ENCODE assay signal across 21 cellular contexts in the genomic region with DNA sequence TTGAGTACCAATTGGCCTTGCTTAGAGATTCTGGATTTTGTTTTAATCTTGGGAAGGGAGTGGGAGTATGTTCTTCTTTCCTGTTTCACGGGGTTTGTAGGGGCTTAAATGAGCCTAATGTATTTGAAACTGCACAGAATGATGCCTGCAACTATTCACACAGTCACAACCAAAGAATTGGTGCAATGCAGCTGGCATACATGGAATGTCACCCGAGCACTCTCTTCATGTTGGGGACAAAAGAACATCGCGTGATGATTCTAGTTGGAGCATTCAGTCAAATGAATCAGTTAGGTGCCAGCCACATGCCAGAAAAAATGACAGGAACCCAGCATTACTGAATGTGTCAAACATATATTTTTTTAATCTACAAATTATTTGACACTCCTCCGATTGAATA. TPM values are rescaled to one million over a fixed set of nuclear protein-coding genes. Genes with fewer than 3 reads are reported as not detected.
DNase-seq lines count a peak whose midpoint lies in the region; ATAC-seq, FAIRE-seq and TF ChIP-seq lines count a peak whose summit lies in the region.
"Had no signal": no experiment of that assay in that cellular context is flagged by ENCODE, and none has a peak within 500 bp of the region (broad histone marks: within the 10 kb centered on the region; RNA-seq: fewer than 3 reads in every experiment).

No MANE protein-coding gene starts in this region.

- H3K27me3 ChIP-seq in astrocyte (ENCODE audit: insufficient read depth, low read length) (no peaks in the 10 kb centered on the region), sigmoid colon (no peaks in the 10 kb centered on the region)
- H3K27me3 ChIP-seq: Peyer's patch, testis had no signal

- POLR2A ChIA-PET in A549 (lab: Yijun Ruan, JAX): no interaction called here

- H3K4me2 ChIP-seq in A549 (peak overlapping the region; percentile 63; the same call in 1 of the 3 replicates), astrocyte (ENCODE audit: low read length) (no peak overlapping the region)

- no peak overlapping the region for H2AFZ ChIP-seq in astrocyte (ENCODE audit: low read depth, low read length)

- TF ChIP-seq RAD21 in A549 (conservative IDR thresholded peaks at IDR 0.05 in 1 of 2, IDR thresholded peaks at IDR 0.05 in 1 of 2): no peak

- no peak overlapping the region for H3K9ac ChIP-seq in astrocyte (ENCODE audit: low read length)

- TF ChIP-seq EP300 in A549 (IDR thresholded peaks at IDR 0.05): no peak
- TF ChIP-seq EP300 in sigmoid colon (IDR thresholded peaks at IDR 0.05): no peak

- H3K4me3 Mint-ChIP-seq in astrocyte (ENCODE audit: unreplicated experiment): peak overlapping the region; percentile 43
- H3K4me3 Mint-ChIP-seq: activated CD4-positive, alpha-beta T cell treated with anti-CD3 and anti-CD28 coated beads, Interleukin-2, amount 10 ng/mL, durations not matched to agents 24 days and 14 days; CD4-positive, alpha-beta T cell had no signal

- H3K4me1 ChIP-seq in A549 (peaks cover 55% of the 10 kb centered on the region), astrocyte (ENCODE audit: insufficient read depth, low read length) (peaks cover 40% of the 10 kb centered on the region), sigmoid colon (peaks cover 0 to 99% (median 82%) of the 10 kb centered on the region in 4 donors)

- no peaks in the 10 kb centered on the region for H3K27me3 Mint-ChIP-seq in astrocyte (ENCODE audit: low read depth, unreplicated experiment)

- H3K27ac Mint-ChIP-seq in astrocyte (ENCODE audit: unreplicated experiment): no peak overlapping the region
- H3K27ac Mint-ChIP-seq: activated CD4-positive, alpha-beta T cell treated with anti-CD3 and anti-CD28 coated beads, Interleukin-2, amount 10 ng/mL, durations not matched to agents 24 days and 14 days; CD4-positive, alpha-beta T cell had no signal

- no peaks in the 10 kb centered on the region for H3K9me3 ChIP-seq in A549
- H3K9me3 ChIP-seq in astrocyte (ENCODE audit: insufficient read depth, low read depth, low read length): no peaks in the 10 kb centered on the region
- H3K9me3 ChIP-seq in sigmoid colon: no peaks in the 10 kb centered on the region
- H3K9me3 ChIP-seq: Peyer's patch, testis had no signal

- no peak overlapping the region for H3K4me3 ChIP-seq in A549
- H3K4me3 ChIP-seq in astrocyte (ENCODE audit: insufficient read depth, low read depth, low read length): no peak overlapping the region
- no peak overlapping the region for H3K4me3 ChIP-seq in sigmoid colon
- H3K4me3 ChIP-seq: Peyer's patch, testis had no signal

- H4K20me1 ChIP-seq in astrocyte (ENCODE audit: insufficient read depth, low read length): peaks cover 59% of the 10 kb centered on the region

- no peak for TF ChIP-seq POLR2A in A549 (IDR thresholded peaks at IDR 0.05; ENCODE audit: low read length)
- no peak for TF ChIP-seq POLR2A in sigmoid colon (IDR thresholded peaks at IDR 0.05)

- CTCF ChIA-PET in A549 (lab: Yijun Ruan, JAX): interaction anchor here (1.2 to 3.0 kb wide), 2 partner anchors 10 to 35 kb away, joined by 3 to 12 read pairs; no protein-coding TSS in a partner anchor

- H3K4me1 Mint-ChIP-seq in astrocyte (ENCODE audit: low read depth, unreplicated experiment): peaks cover 86% of the 10 kb centered on the region
- H3K4me1 Mint-ChIP-seq: activated CD4-positive, alpha-beta T cell treated with anti-CD3 and anti-CD28 coated beads, Interleukin-2, amount 10 ng/mL, durations not matched to agents 24 days and 14 days had no signal

- H3K36me3 ChIP-seq in astrocyte (ENCODE audit: insufficient read depth, low read length) (peaks cover 4% of the 10 kb centered on the region), sigmoid colon (no peaks in the 10 kb centered on the region)
- H3K36me3 ChIP-seq: Peyer's patch had no signal

- H3K9me3 Mint-ChIP-seq in astrocyte (ENCODE audit: unreplicated experiment): no peaks in the 10 kb centered on the region
- H3K9me3 Mint-ChIP-seq: activated CD4-positive, alpha-beta T cell treated with anti-CD3 and anti-CD28 coated beads, Interleukin-2, amount 10 ng/mL, durations not matched to agents 24 days and 14 days; CD4-positive, alpha-beta T cell had no signal

- ATAC-seq in A549 (no peak), GM18502 (IDR thresholded peaks at IDR 0.05; ENCODE audit: poor library complexity, unreplicated experiment) (no peak)

- peaks cover 8% of the 10 kb centered on the region for H3K36me3 Mint-ChIP-seq in astrocyte (ENCODE audit: low read depth, unreplicated experiment)

- peaks cover 100% of the 10 kb centered on the region for H3K79me2 ChIP-seq in astrocyte (ENCODE audit: insufficient read depth, low read length)

- DNase-seq in A549 (ENCODE audit: low read depth in 1 of 2, low spot score in 1 of 2) (no peak), astrocyte (ENCODE audit: low read depth) (no peak), islet precursor cell (peak; percentile 59), sigmoid colon (no peak), 8988T (no peak), NCI-H1436 treated with DMSO at 0.1 percent for 48 hours (lab: John Stamatoyannopoulos, UW) (no peak)
- no peak for DNase-seq in activated CD4-positive, alpha-beta T cell treated with anti-CD3 and anti-CD28 coated beads, Interleukin-2, amount 50 U/mL, for 48 hours
- DNase-seq: activated CD4-positive, alpha-beta T cell treated with anti-CD3 and anti-CD28 coated beads, Interleukin-2, amount 10 ng/mL, durations not matched to agents 24 days and 14 days; activated CD8-positive, alpha-beta memory T cell treated with anti-CD3 and anti-CD28 coated beads, Interleukin-2, amount 50 U/mL, for 48 hours; activated effector memory CD4-positive, alpha-beta T cell treated with anti-CD3 and anti-CD28 coated beads, Interleukin-2, amount 50 U/mL, for 16 hours; CD4-positive, alpha-beta T cell; central memory CD4-positive, alpha-beta T cell; effector CD8-positive, alpha-beta T cell; NCI-H1417 treated with DMSO at 0.1 percent for 48 hours; NCI-H2171 treated with DMSO at 0.1 percent for 48 hours; occipital lobe; Peyer's patch; stimulated activated CD4-positive, alpha-beta T cell treated with anti-CD3 and anti-CD28 coated beads, Interleukin-4, amount 100 ng/mL, for 4 hours; testis had no signal

- H3K27ac ChIP-seq in A549: peak overlapping the region; percentile 50 to 75; a peak in 4 of 6 replicates
- H3K27ac ChIP-seq in astrocyte (ENCODE audit: low read depth, low read length): peak overlapping the region; percentile 28
- peak overlapping the region; percentile 61 to 80 (median 72) for H3K27ac ChIP-seq in sigmoid colon
- H3K27ac ChIP-seq: testis had no signal

- TF ChIP-seq CTCF in A549 (IDR thresholded peaks at IDR 0.05): no peak; the same call in 2 of the 3 replicates
- TF ChIP-seq CTCF in astrocyte (IDR thresholded peaks at IDR 0.05; ENCODE audit: insufficient read depth, low read depth, low read length): no peak
- no peak for TF ChIP-seq CTCF in sigmoid colon (IDR thresholded peaks at IDR 0.05)

- FAIRE-seq in A549 (lab: Jason Lieb, UNC) (no peak), astrocyte (lab: Jason Lieb, UNC) (no peak)
- FAIRE-seq: TTC549 had no signal

- intact Hi-C loops in sigmoid colon (cut with DNase I): no loop called here

- WGBS in A549 (ENCODE audit: missing lambda C conversion rate): 86% methylated on average over 5 of the region's 5 CpGs
- 92 to 93% methylated on average over 5 of the region's 5 CpGs for WGBS in sigmoid colon, 2 donors

TF ChIP-seq in A549, 52 proteins besides CTCF, POLR2A, EP300 and RAD21:
- no peak for TF ChIP-seq CHD4 (IDR thresholded peaks at IDR 0.05; ENCODE audit: borderline replicate concordance)
- no peak for TF ChIP-seq RFX5 (IDR thresholded peaks at IDR 0.05)
- TF ChIP-seq SMC3 (IDR thresholded peaks at IDR 0.05): no peak
- TF ChIP-seq MAZ (IDR thresholded peaks at IDR 0.05; ENCODE audit: borderline replicate concordance, low read depth, low read length): no peak
- TF ChIP-seq, protein P1, sequence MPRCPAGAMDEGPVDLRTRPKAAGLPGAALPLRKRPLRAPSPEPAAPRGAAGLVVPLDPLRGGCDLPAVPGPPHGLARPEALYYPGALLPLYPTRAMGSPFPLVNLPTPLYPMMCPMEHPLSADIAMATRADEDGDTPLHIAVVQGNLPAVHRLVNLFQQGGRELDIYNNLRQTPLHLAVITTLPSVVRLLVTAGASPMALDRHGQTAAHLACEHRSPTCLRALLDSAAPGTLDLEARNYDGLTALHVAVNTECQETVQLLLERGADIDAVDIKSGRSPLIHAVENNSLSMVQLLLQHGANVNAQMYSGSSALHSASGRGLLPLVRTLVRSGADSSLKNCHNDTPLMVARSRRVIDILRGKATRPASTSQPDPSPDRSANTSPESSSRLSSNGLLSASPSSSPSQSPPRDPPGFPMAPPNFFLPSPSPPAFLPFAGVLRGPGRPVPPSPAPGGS (IDR thresholded peaks at IDR 0.05): no peak
TF ChIP-seq in A549: peak in this region for 0.

RNA-seq across cellular contexts. Expression of gene STARD13, which starts 22.1 kb away (rescaled TPM):
- polyA plus RNA-seq in A549 (2011; rRNA removed) (2.8 TPM in 2 replicates), A549 (2017; fragmentation: RNase III; extraction: RNeasy Plus Mini Kit Qiagen cat#74134 plus additional on column Dnase treatment) (2.4 to 2.9 TPM (median 2.6 TPM) in 3 replicates), sigmoid colon (10 to 100 TPM in 1 of 3 donors, 1 to 10 TPM in 2; 3.7 to 14.1 (median 6.0) TPM)
- polyA plus RNA-seq in A549 (2012; cell fraction: cytosol; rRNA removed): 2.2 and 3.3 TPM in 2 replicates
- 4.2 TPM in 2 replicates for polyA plus RNA-seq in A549 (2012; cell fraction: nucleus; rRNA removed)
- polyA minus RNA-seq in A549 (2011; rRNA and poly(A)+ RNA removed): 15.0 and 15.6 TPM in 2 replicates
- total RNA-seq in astrocyte (28.7 and 30.1 TPM in 2 replicates), sigmoid colon (100 to 1,000 TPM in 1 of 4 donors, 10 to 100 TPM in 3; 66.7 to 102 (median 81.8) TPM)
- total RNA-seq: CD4-positive, alpha-beta T cell had no signal
